10 cellular contexts compared by ENCODE assay signal in genomic region chr6:157536218-157536534, GRCh38.
DNase-seq lines count a peak whose midpoint lies in the region; ATAC-seq lines count a peak whose summit lies in the region.
"Had no signal": no experiment of that assay in that cellular context is flagged by ENCODE, and none has a peak within 500 bp of the region (broad histone marks: within the 10 kb centered on the region; RNA-seq: fewer than 3 reads in every experiment).

No MANE protein-coding gene starts in this region.

- H3K36me3 Mint-ChIP-seq in activated CD4-positive, alpha-beta T cell treated with anti-CD3 and anti-CD28 coated beads for 36 hours (ENCODE audit: low read depth), result no peaks in the 10 kb centered on the region
- no peaks in the 10 kb centered on the region for H3K36me3 Mint-ChIP-seq in stimulated activated effector memory CD8-positive, alpha-beta T cell treated with anti-CD3 and anti-CD28 coated beads, Interleukin-12 subunit alpha, Interleukin-12 subunit beta, amount 100 ng/mL, for 72 hours

- no peaks in the 10 kb centered on the region for H3K9me3 ChIP-seq in SJSA1 (replicated peaks)
- H3K9me3 ChIP-seq: tibial nerve had no signal

- peaks cover 9% of the 10 kb centered on the region for H3K27me3 Mint-ChIP-seq in activated CD4-positive, alpha-beta T cell treated with anti-CD3 and anti-CD28 coated beads for 36 hours

- no peak for ATAC-seq in activated CD4-positive, alpha-beta T cell treated with anti-CD3 and anti-CD28 coated beads for 36 hours
- no peak for ATAC-seq in stimulated activated effector memory CD8-positive, alpha-beta T cell treated with anti-CD3 and anti-CD28 coated beads, Interleukin-12 subunit alpha, Interleukin-12 subunit beta, amount 100 ng/mL, for 72 hours

- H3K27ac Mint-ChIP-seq in activated CD4-positive, alpha-beta T cell treated with anti-CD3 and anti-CD28 coated beads for 36 hours, result peak overlapping the region; percentile 88
- peak overlapping the region; percentile 58 for H3K27ac Mint-ChIP-seq in stimulated activated effector memory CD8-positive, alpha-beta T cell treated with anti-CD3 and anti-CD28 coated beads, Interleukin-12 subunit alpha, Interleukin-12 subunit beta, amount 100 ng/mL, for 72 hours

- DNase-seq in activated CD4-positive, alpha-beta T cell treated with anti-CD3 and anti-CD28 coated beads for 36 hours, result no peak
- DNase-seq in activated CD4-positive, alpha-beta T cell treated with anti-CD3 and anti-CD28 coated beads for 4 hours, result no peak
- DNase-seq in SJSA1 (ENCODE audit: low read depth in 1 of 2, low spot score in 2 of 2) (no peak), epithelial cell of prostate (ENCODE audit: low read depth, low spot score) (no peak), kidney glomerular epithelial cell (lab: John Stamatoyannopoulos, UW) (no peak), SKM-1 (lab: John Stamatoyannopoulos, UW; ENCODE audit: unreplicated experiment) (no peak)
- no peak for DNase-seq in stimulated activated effector memory CD8-positive, alpha-beta T cell treated with anti-CD3 and anti-CD28 coated beads, Interleukin-12 subunit alpha, Interleukin-12 subunit beta, amount 100 ng/mL, for 72 hours (ENCODE audit: low spot score in 2 of 2)
- DNase-seq in NK-92 treated with Interleukin-12 subunit alpha and Interleukin-12 subunit beta, amount 100 ng/mL, for 24 hours (lab: John Stamatoyannopoulos, UW), result no peak
- DNase-seq: NCI-H2171 treated with DMSO at 0.1 percent for 48 hours had no signal

- 0 out of 2 replicates have a peak overlapping the region, but pooled peaks have one; percentile 1 for H3K4me3 ChIP-seq in SJSA1
- H3K4me3 ChIP-seq: tibial nerve had no signal

- POLR2A ChIA-PET in activated CD4-positive, alpha-beta T cell treated with anti-CD3 and anti-CD28 coated beads for 36 hours (lab: Charles Lee), result interaction anchor here (0.9 kb wide), 1 partner anchor 108 kb away, joined by 4 read pairs; no protein-coding TSS in a partner anchor

- H3K9me3 Mint-ChIP-seq in activated CD4-positive, alpha-beta T cell treated with anti-CD3 and anti-CD28 coated beads for 36 hours (ENCODE audit: low read depth), result no peaks in the 10 kb centered on the region
- no peaks in the 10 kb centered on the region for H3K9me3 Mint-ChIP-seq in stimulated activated effector memory CD8-positive, alpha-beta T cell treated with anti-CD3 and anti-CD28 coated beads, Interleukin-12 subunit alpha, Interleukin-12 subunit beta, amount 100 ng/mL, for 72 hours

- H3K27me3 ChIP-seq in SJSA1 (replicated peaks), result no peaks in the 10 kb centered on the region
- H3K27me3 ChIP-seq: tibial nerve had no signal

- intact Hi-C loops in activated CD4-positive, alpha-beta T cell treated with anti-CD3 and anti-CD28 coated beads for 36 hours (cut with DNase I, micrococcal nuclease), result loop anchor here (1.0 to 5.0 kb wide), 7 partner anchors 75 to 1111 kb away; partner anchors contain the start of gene ZDHHC14 (in 1 of the 2)

- CTCF ChIA-PET in activated CD4-positive, alpha-beta T cell treated with anti-CD3 and anti-CD28 coated beads for 36 hours (lab: Charles Lee), result interaction anchor here (0.8 kb wide), 1 partner anchor 108 kb away, joined by 3 read pairs; no protein-coding TSS in a partner anchor

- peaks cover 31% of the 10 kb centered on the region for H3K4me1 ChIP-seq in SJSA1 (replicated peaks)

- no peaks in the 10 kb centered on the region for H3K36me3 ChIP-seq in SJSA1
- H3K36me3 ChIP-seq: tibial nerve had no signal

- H3K27ac ChIP-seq in SJSA1 (peak overlapping the region; percentile 92), epithelial cell of prostate (peak overlapping the region; percentile 35)

- H3K4me1 Mint-ChIP-seq in activated CD4-positive, alpha-beta T cell treated with anti-CD3 and anti-CD28 coated beads for 36 hours, result peaks cover 35% of the 10 kb centered on the region
- H3K4me1 Mint-ChIP-seq in stimulated activated effector memory CD8-positive, alpha-beta T cell treated with anti-CD3 and anti-CD28 coated beads, Interleukin-12 subunit alpha, Interleukin-12 subunit beta, amount 100 ng/mL, for 72 hours, result peaks cover 61% of the 10 kb centered on the region

- H3K4me3 Mint-ChIP-seq in activated CD4-positive, alpha-beta T cell treated with anti-CD3 and anti-CD28 coated beads for 36 hours, result peak overlapping the region; percentile 47
- H3K4me3 Mint-ChIP-seq in stimulated activated effector memory CD8-positive, alpha-beta T cell treated with anti-CD3 and anti-CD28 coated beads, Interleukin-12 subunit alpha, Interleukin-12 subunit beta, amount 100 ng/mL, for 72 hours, result peak overlapping the region; percentile 42
